Comparison of ENCODE assay signal across 11 cellular contexts in genomic region chr6:16639689-16640480, GRCh38.
DNase-seq lines count a peak whose midpoint lies in the region; ATAC-seq lines count a peak whose summit lies in the region.
"Had no signal": no experiment of that assay in that cellular context is flagged by ENCODE, and none has a peak within 500 bp of the region (broad histone marks: within the 10 kb centered on the region; RNA-seq: fewer than 3 reads in every experiment).

No MANE protein-coding gene starts in this region.

- 72 to 74% methylated on average over 10 of the region's 10 CpGs for WGBS in GM23248 (ENCODE audit: low coverage in 1 of 2, low lambda C conversion rate in 2 of 2, missing lambda C conversion rate in 2 of 2), 2 experiments
- WGBS in mesendoderm (ENCODE audit: extremely low coverage, insufficient coverage, low lambda C conversion rate), result no CpG with 5 or more reads among the region's 10 CpGs

- no peak overlapping the region for H3K4ac ChIP-seq in mesendoderm (ENCODE audit: low read depth, low read length)

- POLR2A ChIA-PET in activated CD4-positive, alpha-beta memory T cell treated with anti-CD3 and anti-CD28 coated beads for 36 hours (lab: Charles Lee), result interaction anchor here (0.9 to 1.6 kb wide), 3 partner anchors 12 to 38 kb away, joined by 3 to 6 read pairs (median 3); no protein-coding TSS in a partner anchor

- H2AK5ac ChIP-seq in mesendoderm (ENCODE audit: low read length), result no peak overlapping the region

- in situ Hi-C loops in GM23248 (cut with MboI), result no loop called here

- DNase-seq in GM23248, result peak; percentile 91
- DNase-seq in RPMI7951 (ENCODE audit: low read depth), result peak; percentile 90
- DNase-seq in epithelial cell of prostate (ENCODE audit: low read depth, low spot score), result peak; percentile 22
- DNase-seq in renal cortical epithelial cell (ENCODE audit: low read depth), result peak; percentile 94
- no peak for DNase-seq in activated CD8-positive, alpha-beta memory T cell treated with anti-CD3 and anti-CD28 coated beads, Interleukin-2, amount 10 ng/mL, durations not matched to agents 7 days and 5 days
- no peak for DNase-seq in activated CD4-positive, alpha-beta memory T cell treated with anti-CD3 and anti-CD28 coated beads for 36 hours
- DNase-seq in mesendoderm, result no peak
- DNase-seq: NCI-H69 had no signal

- ATAC-seq in GM19397 (IDR thresholded peaks at IDR 0.05; ENCODE audit: unreplicated experiment), result no peak
- no peak for ATAC-seq in activated CD8-positive, alpha-beta memory T cell treated with anti-CD3 and anti-CD28 coated beads, Interleukin-2, amount 10 ng/mL, durations not matched to agents 7 days and 5 days

- no peak overlapping the region for H2BK120ac ChIP-seq in mesendoderm (ENCODE audit: low read depth, low read length)

- H2BK5ac ChIP-seq in mesendoderm (ENCODE audit: low read length), result no peak overlapping the region

- H3K56ac ChIP-seq in mesendoderm (ENCODE audit: low read length), result no peak overlapping the region

- H3K79me2 ChIP-seq in GM23248 (ENCODE audit: insufficient read depth), result peaks cover 12% of the 10 kb centered on the region
- no peaks in the 10 kb centered on the region for H3K79me2 ChIP-seq in mesendoderm (ENCODE audit: control insufficient read depth, insufficient read depth, low read length)

- no peaks in the 10 kb centered on the region for H3K79me1 ChIP-seq in mesendoderm (ENCODE audit: low read length)

- H3F3A ChIP-seq in GM23248 (ENCODE audit: insufficient read depth), result peaks cover 38% of the 10 kb centered on the region; the same call in 1 of the 2 replicates

- peaks cover 43% of the 10 kb centered on the region for H3K4me1 Mint-ChIP-seq in activated CD8-positive, alpha-beta memory T cell treated with anti-CD3 and anti-CD28 coated beads, Interleukin-2, amount 10 ng/mL, durations not matched to agents 7 days and 5 days
- peaks cover 46% of the 10 kb centered on the region for H3K4me1 Mint-ChIP-seq in activated CD4-positive, alpha-beta memory T cell treated with anti-CD3 and anti-CD28 coated beads for 36 hours (ENCODE audit: low read depth)

- H4K20me1 ChIP-seq in GM23248 (ENCODE audit: insufficient read depth), result no peaks in the 10 kb centered on the region

- no peaks in the 10 kb centered on the region for H3K9me3 ChIP-seq in GM23248 (ENCODE audit: low read depth)

- peaks cover 28% of the 10 kb centered on the region for H3K4me1 ChIP-seq in GM23248 (ENCODE audit: insufficient read depth)
- no peaks in the 10 kb centered on the region for H3K4me1 ChIP-seq in mesendoderm (ENCODE audit: control insufficient read depth, low read depth, low read length)

- H3K23ac ChIP-seq in mesendoderm (ENCODE audit: low read length), result no peak overlapping the region

- no peaks in the 10 kb centered on the region for H3K27me3 Mint-ChIP-seq in activated CD8-positive, alpha-beta memory T cell treated with anti-CD3 and anti-CD28 coated beads, Interleukin-2, amount 10 ng/mL, durations not matched to agents 7 days and 5 days
- H3K27me3 Mint-ChIP-seq in activated CD4-positive, alpha-beta memory T cell treated with anti-CD3 and anti-CD28 coated beads for 36 hours, result no peaks in the 10 kb centered on the region

- peaks cover 1% of the 10 kb centered on the region for H3K9me3 Mint-ChIP-seq in activated CD8-positive, alpha-beta memory T cell treated with anti-CD3 and anti-CD28 coated beads, Interleukin-2, amount 10 ng/mL, durations not matched to agents 7 days and 5 days (ENCODE audit: low read depth)
- H3K9me3 Mint-ChIP-seq in activated CD4-positive, alpha-beta memory T cell treated with anti-CD3 and anti-CD28 coated beads for 36 hours, result peaks cover 1% of the 10 kb centered on the region

- peaks cover 55% of the 10 kb centered on the region for H3K36me3 Mint-ChIP-seq in activated CD8-positive, alpha-beta memory T cell treated with anti-CD3 and anti-CD28 coated beads, Interleukin-2, amount 10 ng/mL, durations not matched to agents 7 days and 5 days
- peaks cover 39% of the 10 kb centered on the region for H3K36me3 Mint-ChIP-seq in activated CD4-positive, alpha-beta memory T cell treated with anti-CD3 and anti-CD28 coated beads for 36 hours

- H3K27ac ChIP-seq in GM23248, result peak overlapping the region; percentile 46; the same call in 1 of the 2 replicates
- H3K27ac ChIP-seq in epithelial cell of prostate, result no peak overlapping the region
- H3K27ac ChIP-seq in mesendoderm (ENCODE audit: low read depth, low read length), result no peak overlapping the region
- H3K27ac ChIP-seq: KMS-11 had no signal

- H2BK15ac ChIP-seq in mesendoderm (replicated peaks; ENCODE audit: low read depth), result no peak overlapping the region

- no peaks in the 10 kb centered on the region for H3K9me2 ChIP-seq in GM23248 (ENCODE audit: insufficient read depth)

- H3K27ac Mint-ChIP-seq in activated CD8-positive, alpha-beta memory T cell treated with anti-CD3 and anti-CD28 coated beads, Interleukin-2, amount 10 ng/mL, durations not matched to agents 7 days and 5 days, result no peak overlapping the region
- H3K27ac Mint-ChIP-seq in activated CD4-positive, alpha-beta memory T cell treated with anti-CD3 and anti-CD28 coated beads for 36 hours, result no peak overlapping the region
- H3K27ac Mint-ChIP-seq: T-helper 2 cell treated with Interferon-gamma antibody and Interleukin-4, amounts not matched to agents 5 μg/mL and 100 μg/mL, for 36 hours had no signal

- no peak overlapping the region for H3K9ac ChIP-seq in GM23248
- no peak overlapping the region for H3K9ac ChIP-seq in mesendoderm (ENCODE audit: low read length)
- H3K9ac ChIP-seq: KMS-11 had no signal

- no peak overlapping the region for H4K8ac ChIP-seq in mesendoderm (ENCODE audit: low read depth, low read length)

- no peak overlapping the region for H2AFZ ChIP-seq in GM23248

- H3K4me3 ChIP-seq in GM23248 (no peak overlapping the region), mesendoderm (ENCODE audit: low read length) (no peak overlapping the region)

- intact Hi-C loops in activated CD4-positive, alpha-beta memory T cell treated with anti-CD3 and anti-CD28 coated beads for 36 hours (cut with micrococcal nuclease), result loop anchor here (2.0 kb wide), 1 partner anchor 17 kb away; no protein-coding TSS in a partner anchor

- CTCF ChIA-PET in activated CD8-positive, alpha-beta memory T cell treated with anti-CD3 and anti-CD28 coated beads, Interleukin-2, amount 10 ng/mL, durations not matched to agents 7 days and 5 days (lab: Charles Lee), result no interaction called here
- CTCF ChIA-PET in activated CD4-positive, alpha-beta memory T cell treated with anti-CD3 and anti-CD28 coated beads for 36 hours (lab: Charles Lee), result interaction anchor here (1.2 kb wide), 1 partner anchor 131 kb away, joined by 5 read pairs; no protein-coding TSS in a partner anchor

- no peak overlapping the region for H4K5ac ChIP-seq in mesendoderm (ENCODE audit: low read length)

- no peaks in the 10 kb centered on the region for H3K27me3 ChIP-seq in GM23248 (replicated peaks; ENCODE audit: insufficient read depth)
- H3K27me3 ChIP-seq in mesendoderm (ENCODE audit: insufficient read depth, low read length, poor library complexity), result no peaks in the 10 kb centered on the region

- H3K4me3 Mint-ChIP-seq in activated CD8-positive, alpha-beta memory T cell treated with anti-CD3 and anti-CD28 coated beads, Interleukin-2, amount 10 ng/mL, durations not matched to agents 7 days and 5 days, result no peak overlapping the region
- no peak overlapping the region for H3K4me3 Mint-ChIP-seq in activated CD4-positive, alpha-beta memory T cell treated with anti-CD3 and anti-CD28 coated beads for 36 hours
- H3K4me3 Mint-ChIP-seq: T-helper 2 cell treated with Interferon-gamma antibody and Interleukin-4, amounts not matched to agents 5 μg/mL and 100 μg/mL, for 36 hours had no signal

- H3K36me3 ChIP-seq in GM23248 (ENCODE audit: low read depth), result no peaks in the 10 kb centered on the region; the same call in 1 of the 2 replicates
- H3K36me3 ChIP-seq in mesendoderm (ENCODE audit: control insufficient read depth, insufficient read depth, low read length), result no peaks in the 10 kb centered on the region

- H3K18ac ChIP-seq in mesendoderm (ENCODE audit: low read length), result no peak overlapping the region

- H3K4me2 ChIP-seq in GM23248 (ENCODE audit: unreplicated experiment) (peak overlapping the region; percentile 36), mesendoderm (ENCODE audit: low read length) (no peak overlapping the region)
- H3K4me2 ChIP-seq: KMS-11 had no signal

Comparison
In these comparisons a context has a peak if more than half of its experiments do, and no peak if none do; other contexts are left out.
1. DNase-seq: peak in GM23248 (single experiment), RPMI7951 (single experiment), epithelial cell of prostate (single experiment) and renal cortical epithelial cell (single experiment); none in activated CD8-positive, alpha-beta memory T cell treated with anti-CD3 and anti-CD28 coated beads, Interleukin-2, amount 10 ng/mL, durations not matched to agents 7 days and 5 days (single experiment), activated CD4-positive, alpha-beta memory T cell treated with anti-CD3 and anti-CD28 coated beads for 36 hours (single experiment) and mesendoderm (single experiment).